In the genomic region with DNA sequence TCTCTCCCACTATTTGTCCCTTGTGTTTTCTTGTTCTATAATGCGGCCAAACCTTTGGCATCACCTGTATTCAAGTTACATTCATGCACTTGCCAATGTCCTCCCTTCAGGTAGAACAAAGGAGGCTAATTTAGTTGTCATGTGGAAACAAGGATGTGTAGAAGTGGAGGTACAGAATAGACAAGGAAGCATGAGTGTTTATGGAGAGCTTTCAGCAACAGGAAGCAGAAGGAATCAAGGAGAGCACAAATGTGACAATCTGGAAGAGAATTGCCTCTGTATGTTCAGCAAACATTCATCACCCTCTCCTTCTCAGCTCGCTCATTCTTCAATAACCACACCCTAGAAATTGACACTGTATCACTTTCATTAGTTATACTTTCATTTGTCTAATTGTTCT, we compare ENCODE assay signal across 21 cellular contexts.
"Had no signal": no experiment of that assay in that cellular context is flagged by ENCODE, and none has a peak within 500 bp of the region (broad histone marks: within the 10 kb centered on the region; RNA-seq: fewer than 3 reads in every experiment).

No MANE protein-coding gene starts in this region.

- DNase-seq: activated CD4-positive, alpha-beta T cell treated with anti-CD3 and anti-CD28 coated beads, Interleukin-2, amount 10 ng/mL, durations not matched to agents 7 days and 5 days; activated CD4-positive, CD25-positive, alpha-beta regulatory T cell treated with anti-CD3 and anti-CD28 coated beads, Interleukin-2, amount 50 U/mL, for 72 hours; activated CD8-positive, alpha-beta T cell treated with anti-CD3 and anti-CD28 coated beads, Interleukin-2, amount 10 ng/mL, durations not matched to agents 7 days and 5 days; activated gamma-delta T cell; aorta; caudate nucleus; effector CD4-positive, alpha-beta T cell; foreskin keratinocyte; left lung; ovary; psoas muscle; right cardiac atrium; stimulated activated CD4-positive, alpha-beta T cell treated with anti-CD3 and anti-CD28 coated beads, Interleukin-4, amount 100 ng/mL, for 4 hours; stimulated activated naive CD8-positive, alpha-beta T cell treated with anti-CD3 and anti-CD28 coated beads, Interleukin-15, Interleukin-2, amounts not matched to agents 100 U/mL and 50 U/mL, for 24 hours; upper lobe of left lung; WERI-Rb-1 had no signal

- H3K4me3 Mint-ChIP-seq: activated CD4-positive, alpha-beta T cell treated with anti-CD3 and anti-CD28 coated beads, Interleukin-2, amount 10 ng/mL, durations not matched to agents 7 days and 5 days; activated CD8-positive, alpha-beta T cell treated with anti-CD3 and anti-CD28 coated beads, Interleukin-2, amount 10 ng/mL, durations not matched to agents 7 days and 5 days; activated naive CD4-positive, alpha-beta T cell treated with anti-CD3 and anti-CD28 coated beads, Interleukin-2, amount 50 U/mL, for 24 hours; activated T-helper 1 cell treated with anti-CD3 and anti-CD28 coated beads, Interleukin-12 subunit alpha, Interleukin-12 subunit beta, Interleukin-2, Interleukin-4 antibody, amounts not matched to agents 30 ng/mL and 10 ng/mL and 1 ng/mL, durations not matched to agents 14 hours and 24 hours and 36 hours; brain; dendritic cell treated with granulocyte-macrophage colony-stimulating factor and Interleukin-4, amounts not matched to agents 40 ng/mL and 50 ng/mL, for 4 days; natural killer cell treated with Interleukin-12 subunit alpha and Interleukin-12 subunit beta and Interleukin-15 and Interleukin-18, amount 100 ng/mL, for 72 hours had no signal

- H3K9me3 Mint-ChIP-seq: activated CD4-positive, alpha-beta T cell treated with anti-CD3 and anti-CD28 coated beads, Interleukin-2, amount 10 ng/mL, durations not matched to agents 7 days and 5 days; activated naive CD4-positive, alpha-beta T cell treated with anti-CD3 and anti-CD28 coated beads, Interleukin-2, amount 50 U/mL, for 24 hours; activated T-helper 1 cell treated with anti-CD3 and anti-CD28 coated beads, Interleukin-12 subunit alpha, Interleukin-12 subunit beta, Interleukin-2, Interleukin-4 antibody, amounts not matched to agents 30 ng/mL and 10 ng/mL and 1 ng/mL, durations not matched to agents 14 hours and 24 hours and 36 hours; brain; dendritic cell treated with granulocyte-macrophage colony-stimulating factor and Interleukin-4, amounts not matched to agents 40 ng/mL and 50 ng/mL, for 4 days had no signal

- H3K4me1 Mint-ChIP-seq: activated CD4-positive, alpha-beta T cell treated with anti-CD3 and anti-CD28 coated beads, Interleukin-2, amount 10 ng/mL, durations not matched to agents 7 days and 5 days; activated naive CD4-positive, alpha-beta T cell treated with anti-CD3 and anti-CD28 coated beads, Interleukin-2, amount 50 U/mL, for 24 hours; brain had no signal

- H3K36me3 Mint-ChIP-seq: activated naive CD4-positive, alpha-beta T cell treated with anti-CD3 and anti-CD28 coated beads, Interleukin-2, amount 50 U/mL, for 24 hours; brain had no signal

- H3K27me3 Mint-ChIP-seq: activated CD4-positive, alpha-beta T cell treated with anti-CD3 and anti-CD28 coated beads, Interleukin-2, amount 10 ng/mL, durations not matched to agents 7 days and 5 days; activated naive CD4-positive, alpha-beta T cell treated with anti-CD3 and anti-CD28 coated beads, Interleukin-2, amount 50 U/mL, for 24 hours; natural killer cell treated with Interleukin-12 subunit alpha and Interleukin-12 subunit beta and Interleukin-15 and Interleukin-18, amount 100 ng/mL, for 72 hours had no signal

- ATAC-seq: activated CD8-positive, alpha-beta T cell treated with anti-CD3 and anti-CD28 coated beads, Interleukin-2, amount 10 ng/mL, durations not matched to agents 7 days and 5 days; foreskin keratinocyte; left lung; natural killer cell treated with Interleukin-12 subunit alpha and Interleukin-12 subunit beta and Interleukin-15 and Interleukin-18, amount 100 ng/mL, for 72 hours; psoas muscle; right cardiac atrium; stimulated activated naive CD8-positive, alpha-beta T cell treated with anti-CD3 and anti-CD28 coated beads, Interleukin-15, Interleukin-2, amounts not matched to agents 100 U/mL and 50 U/mL, for 24 hours had no signal

- H3K27ac Mint-ChIP-seq: activated CD4-positive, alpha-beta T cell treated with anti-CD3 and anti-CD28 coated beads, Interleukin-2, amount 10 ng/mL, durations not matched to agents 7 days and 5 days; activated CD8-positive, alpha-beta T cell treated with anti-CD3 and anti-CD28 coated beads, Interleukin-2, amount 10 ng/mL, durations not matched to agents 7 days and 5 days; activated naive CD4-positive, alpha-beta T cell treated with anti-CD3 and anti-CD28 coated beads, Interleukin-2, amount 50 U/mL, for 24 hours; activated T-helper 1 cell treated with anti-CD3 and anti-CD28 coated beads, Interleukin-12 subunit alpha, Interleukin-12 subunit beta, Interleukin-2, Interleukin-4 antibody, amounts not matched to agents 30 ng/mL and 10 ng/mL and 1 ng/mL, durations not matched to agents 14 hours and 24 hours and 36 hours; brain; dendritic cell treated with granulocyte-macrophage colony-stimulating factor and Interleukin-4, amounts not matched to agents 40 ng/mL and 50 ng/mL, for 4 days; natural killer cell treated with Interleukin-12 subunit alpha and Interleukin-12 subunit beta and Interleukin-15 and Interleukin-18, amount 100 ng/mL, for 72 hours had no signal
